In the genomic region with DNA sequence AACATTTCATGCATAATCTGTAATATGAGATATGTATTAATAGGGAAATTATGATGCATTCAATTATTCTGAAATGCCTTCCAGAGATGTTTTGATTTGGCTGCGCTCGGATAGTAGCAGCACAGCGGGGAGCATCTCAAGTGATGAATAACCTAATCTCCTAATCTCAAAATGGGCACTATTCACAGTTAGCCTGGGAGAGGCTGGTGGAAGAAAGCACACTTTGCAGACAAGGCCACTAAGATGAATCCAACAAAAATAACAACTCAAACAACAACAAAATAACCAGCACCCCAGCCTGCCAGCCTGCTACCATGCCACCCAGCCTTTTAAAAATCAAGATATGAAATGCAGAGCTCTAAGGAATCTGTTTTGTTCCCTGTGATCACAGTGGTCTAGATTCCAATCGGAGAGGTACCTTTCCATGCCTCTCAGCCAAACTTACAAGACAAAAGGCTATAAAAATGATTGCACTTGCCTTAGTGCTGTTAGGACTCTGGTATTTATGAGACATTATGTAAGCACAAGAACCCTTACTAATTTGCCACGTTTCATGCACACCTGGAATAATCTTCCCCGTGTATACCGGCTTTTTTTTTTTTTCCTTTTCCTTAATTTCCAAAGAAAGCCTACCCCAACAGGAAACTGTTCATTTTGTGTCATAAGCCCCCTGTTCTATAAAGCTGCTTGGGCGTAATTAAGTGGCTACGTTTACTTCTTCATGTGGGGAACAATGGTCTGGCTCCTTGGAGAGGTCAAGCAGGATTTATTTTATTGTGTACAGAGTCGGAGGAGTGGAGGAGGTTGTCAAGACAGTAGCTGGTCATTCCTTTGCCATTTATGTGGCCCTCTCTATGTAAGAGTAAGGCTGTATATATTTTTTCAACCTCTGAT, we compare ENCODE assay signal across 17 cellular contexts.
"Had no signal": no experiment of that assay in that cellular context is flagged by ENCODE, and none has a peak within 500 bp of the region (broad histone marks: within the 10 kb centered on the region; RNA-seq: fewer than 3 reads in every experiment).

No MANE protein-coding gene starts in this region.

- H3K4me3 Mint-ChIP-seq: activated naive CD8-positive, alpha-beta T cell treated with anti-CD3 and anti-CD28 coated beads, Interleukin-2, amount 10 ng/mL, durations not matched to agents 7 days and 5 days; activated T-helper 1 cell treated with anti-CD3 and anti-CD28 coated beads, Interleukin-12 subunit alpha, Interleukin-12 subunit beta, Interleukin-2, Interleukin-4 antibody, amounts not matched to agents 30 ng/mL and 10 ng/mL and 1 ng/mL, durations not matched to agents 14 hours and 24 hours and 36 hours; naive thymus-derived CD8-positive, alpha-beta T cell; stimulated activated naive B cell treated with anti-CD40 and anti-IgM and Interleukin-4, amounts not matched to agents 10 μg/mL and 1 μg/mL and 100 μg/mL, for 72 hours had no signal

- H3K4me1 ChIP-seq: left ventricle myocardium inferior, tibial artery, uterus had no signal

- H3K27ac ChIP-seq: brain microvascular endothelial cell, left ventricle myocardium inferior, tibial artery, uterus had no signal

- H3K27me3 ChIP-seq: brain microvascular endothelial cell, uterus had no signal

- H3K36me3 ChIP-seq: brain microvascular endothelial cell, left ventricle myocardium inferior, tibial artery, uterus had no signal

- H3K9me3 ChIP-seq: left ventricle myocardium inferior, tibial artery, uterus had no signal

- H3K9me3 Mint-ChIP-seq: activated naive CD8-positive, alpha-beta T cell treated with anti-CD3 and anti-CD28 coated beads, Interleukin-2, amount 10 ng/mL, durations not matched to agents 7 days and 5 days; activated T-helper 1 cell treated with anti-CD3 and anti-CD28 coated beads, Interleukin-12 subunit alpha, Interleukin-12 subunit beta, Interleukin-2, Interleukin-4 antibody, amounts not matched to agents 30 ng/mL and 10 ng/mL and 1 ng/mL, durations not matched to agents 14 hours and 24 hours and 36 hours; naive thymus-derived CD8-positive, alpha-beta T cell; stimulated activated naive B cell treated with anti-CD40 and anti-IgM and Interleukin-4, amounts not matched to agents 10 μg/mL and 1 μg/mL and 100 μg/mL, for 72 hours had no signal

- ATAC-seq: activated CD4-positive, CD25-positive, alpha-beta regulatory T cell treated with anti-CD3 and anti-CD28 coated beads, Interleukin-2, amount 50 U/mL, for 24 hours; naive thymus-derived CD8-positive, alpha-beta T cell; stimulated activated naive B cell treated with anti-CD40 and anti-IgM and Interleukin-4, amounts not matched to agents 10 μg/mL and 1 μg/mL and 100 μg/mL, for 72 hours had no signal

- DNase-seq: activated CD4-positive, alpha-beta T cell treated with anti-CD3 and anti-CD28 coated beads, Interleukin-2, amount 50 U/mL, for 1 hour; activated CD8-positive, alpha-beta memory T cell treated with anti-CD3 and anti-CD28 coated beads for 24 hours; activated naive CD8-positive, alpha-beta T cell treated with anti-CD3 and anti-CD28 coated beads, Interleukin-2, amount 10 ng/mL, durations not matched to agents 7 days and 5 days; brain microvascular endothelial cell; cortex of kidney; effector CD4-positive, alpha-beta T cell; foreskin fibroblast; left ventricle myocardium inferior; naive thymus-derived CD8-positive, alpha-beta T cell; posterior cingulate gyrus; retina; stimulated activated CD4-positive, alpha-beta T cell treated with anti-CD3 and anti-CD28 coated beads, Interleukin-2, amount 100 ng/mL, for 48 hours; stimulated activated naive B cell treated with anti-CD40 and anti-IgM and Interleukin-4, amounts not matched to agents 10 μg/mL and 1 μg/mL and 100 μg/mL, for 72 hours; tibial artery; uterus had no signal

- H3K36me3 Mint-ChIP-seq: activated naive CD8-positive, alpha-beta T cell treated with anti-CD3 and anti-CD28 coated beads, Interleukin-2, amount 10 ng/mL, durations not matched to agents 7 days and 5 days; naive thymus-derived CD8-positive, alpha-beta T cell; stimulated activated naive B cell treated with anti-CD40 and anti-IgM and Interleukin-4, amounts not matched to agents 10 μg/mL and 1 μg/mL and 100 μg/mL, for 72 hours had no signal

- H3K4me3 ChIP-seq: left ventricle myocardium inferior, tibial artery, uterus had no signal

- H3K4me1 Mint-ChIP-seq: activated naive CD8-positive, alpha-beta T cell treated with anti-CD3 and anti-CD28 coated beads, Interleukin-2, amount 10 ng/mL, durations not matched to agents 7 days and 5 days had no signal

- H3K27ac Mint-ChIP-seq: activated naive CD8-positive, alpha-beta T cell treated with anti-CD3 and anti-CD28 coated beads, Interleukin-2, amount 10 ng/mL, durations not matched to agents 7 days and 5 days; activated T-helper 1 cell treated with anti-CD3 and anti-CD28 coated beads, Interleukin-12 subunit alpha, Interleukin-12 subunit beta, Interleukin-2, Interleukin-4 antibody, amounts not matched to agents 30 ng/mL and 10 ng/mL and 1 ng/mL, durations not matched to agents 14 hours and 24 hours and 36 hours; naive thymus-derived CD8-positive, alpha-beta T cell; stimulated activated naive B cell treated with anti-CD40 and anti-IgM and Interleukin-4, amounts not matched to agents 10 μg/mL and 1 μg/mL and 100 μg/mL, for 72 hours had no signal
